Comparison of ENCODE assay signal across 1 cellular context in the genomic region with DNA sequence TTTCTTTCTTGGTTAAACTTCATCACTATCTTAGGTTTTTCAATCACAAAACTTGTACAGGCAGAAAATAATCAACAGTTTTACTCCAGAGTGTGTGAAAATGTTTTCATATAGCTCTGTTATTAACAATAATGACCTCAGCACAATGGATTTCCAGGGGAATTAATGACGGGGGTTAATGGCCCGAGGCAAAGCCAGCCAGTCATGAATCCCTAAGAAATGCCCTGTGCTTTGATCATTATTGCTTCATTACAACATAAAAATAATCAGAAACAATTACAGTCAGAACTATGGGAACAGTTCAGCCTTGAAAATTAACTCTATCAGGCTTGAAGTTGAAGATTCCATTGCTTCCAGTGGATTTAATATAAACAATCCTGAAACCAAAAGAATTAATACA.
TF ChIP-seq lines count a peak whose summit lies in the region.

No MANE protein-coding gene starts in this region.

TF ChIP-seq in H1, 55 proteins besides CTCF, POLR2A, EP300 and RAD21 (continued from another document):
- TF ChIP-seq, protein P1, sequence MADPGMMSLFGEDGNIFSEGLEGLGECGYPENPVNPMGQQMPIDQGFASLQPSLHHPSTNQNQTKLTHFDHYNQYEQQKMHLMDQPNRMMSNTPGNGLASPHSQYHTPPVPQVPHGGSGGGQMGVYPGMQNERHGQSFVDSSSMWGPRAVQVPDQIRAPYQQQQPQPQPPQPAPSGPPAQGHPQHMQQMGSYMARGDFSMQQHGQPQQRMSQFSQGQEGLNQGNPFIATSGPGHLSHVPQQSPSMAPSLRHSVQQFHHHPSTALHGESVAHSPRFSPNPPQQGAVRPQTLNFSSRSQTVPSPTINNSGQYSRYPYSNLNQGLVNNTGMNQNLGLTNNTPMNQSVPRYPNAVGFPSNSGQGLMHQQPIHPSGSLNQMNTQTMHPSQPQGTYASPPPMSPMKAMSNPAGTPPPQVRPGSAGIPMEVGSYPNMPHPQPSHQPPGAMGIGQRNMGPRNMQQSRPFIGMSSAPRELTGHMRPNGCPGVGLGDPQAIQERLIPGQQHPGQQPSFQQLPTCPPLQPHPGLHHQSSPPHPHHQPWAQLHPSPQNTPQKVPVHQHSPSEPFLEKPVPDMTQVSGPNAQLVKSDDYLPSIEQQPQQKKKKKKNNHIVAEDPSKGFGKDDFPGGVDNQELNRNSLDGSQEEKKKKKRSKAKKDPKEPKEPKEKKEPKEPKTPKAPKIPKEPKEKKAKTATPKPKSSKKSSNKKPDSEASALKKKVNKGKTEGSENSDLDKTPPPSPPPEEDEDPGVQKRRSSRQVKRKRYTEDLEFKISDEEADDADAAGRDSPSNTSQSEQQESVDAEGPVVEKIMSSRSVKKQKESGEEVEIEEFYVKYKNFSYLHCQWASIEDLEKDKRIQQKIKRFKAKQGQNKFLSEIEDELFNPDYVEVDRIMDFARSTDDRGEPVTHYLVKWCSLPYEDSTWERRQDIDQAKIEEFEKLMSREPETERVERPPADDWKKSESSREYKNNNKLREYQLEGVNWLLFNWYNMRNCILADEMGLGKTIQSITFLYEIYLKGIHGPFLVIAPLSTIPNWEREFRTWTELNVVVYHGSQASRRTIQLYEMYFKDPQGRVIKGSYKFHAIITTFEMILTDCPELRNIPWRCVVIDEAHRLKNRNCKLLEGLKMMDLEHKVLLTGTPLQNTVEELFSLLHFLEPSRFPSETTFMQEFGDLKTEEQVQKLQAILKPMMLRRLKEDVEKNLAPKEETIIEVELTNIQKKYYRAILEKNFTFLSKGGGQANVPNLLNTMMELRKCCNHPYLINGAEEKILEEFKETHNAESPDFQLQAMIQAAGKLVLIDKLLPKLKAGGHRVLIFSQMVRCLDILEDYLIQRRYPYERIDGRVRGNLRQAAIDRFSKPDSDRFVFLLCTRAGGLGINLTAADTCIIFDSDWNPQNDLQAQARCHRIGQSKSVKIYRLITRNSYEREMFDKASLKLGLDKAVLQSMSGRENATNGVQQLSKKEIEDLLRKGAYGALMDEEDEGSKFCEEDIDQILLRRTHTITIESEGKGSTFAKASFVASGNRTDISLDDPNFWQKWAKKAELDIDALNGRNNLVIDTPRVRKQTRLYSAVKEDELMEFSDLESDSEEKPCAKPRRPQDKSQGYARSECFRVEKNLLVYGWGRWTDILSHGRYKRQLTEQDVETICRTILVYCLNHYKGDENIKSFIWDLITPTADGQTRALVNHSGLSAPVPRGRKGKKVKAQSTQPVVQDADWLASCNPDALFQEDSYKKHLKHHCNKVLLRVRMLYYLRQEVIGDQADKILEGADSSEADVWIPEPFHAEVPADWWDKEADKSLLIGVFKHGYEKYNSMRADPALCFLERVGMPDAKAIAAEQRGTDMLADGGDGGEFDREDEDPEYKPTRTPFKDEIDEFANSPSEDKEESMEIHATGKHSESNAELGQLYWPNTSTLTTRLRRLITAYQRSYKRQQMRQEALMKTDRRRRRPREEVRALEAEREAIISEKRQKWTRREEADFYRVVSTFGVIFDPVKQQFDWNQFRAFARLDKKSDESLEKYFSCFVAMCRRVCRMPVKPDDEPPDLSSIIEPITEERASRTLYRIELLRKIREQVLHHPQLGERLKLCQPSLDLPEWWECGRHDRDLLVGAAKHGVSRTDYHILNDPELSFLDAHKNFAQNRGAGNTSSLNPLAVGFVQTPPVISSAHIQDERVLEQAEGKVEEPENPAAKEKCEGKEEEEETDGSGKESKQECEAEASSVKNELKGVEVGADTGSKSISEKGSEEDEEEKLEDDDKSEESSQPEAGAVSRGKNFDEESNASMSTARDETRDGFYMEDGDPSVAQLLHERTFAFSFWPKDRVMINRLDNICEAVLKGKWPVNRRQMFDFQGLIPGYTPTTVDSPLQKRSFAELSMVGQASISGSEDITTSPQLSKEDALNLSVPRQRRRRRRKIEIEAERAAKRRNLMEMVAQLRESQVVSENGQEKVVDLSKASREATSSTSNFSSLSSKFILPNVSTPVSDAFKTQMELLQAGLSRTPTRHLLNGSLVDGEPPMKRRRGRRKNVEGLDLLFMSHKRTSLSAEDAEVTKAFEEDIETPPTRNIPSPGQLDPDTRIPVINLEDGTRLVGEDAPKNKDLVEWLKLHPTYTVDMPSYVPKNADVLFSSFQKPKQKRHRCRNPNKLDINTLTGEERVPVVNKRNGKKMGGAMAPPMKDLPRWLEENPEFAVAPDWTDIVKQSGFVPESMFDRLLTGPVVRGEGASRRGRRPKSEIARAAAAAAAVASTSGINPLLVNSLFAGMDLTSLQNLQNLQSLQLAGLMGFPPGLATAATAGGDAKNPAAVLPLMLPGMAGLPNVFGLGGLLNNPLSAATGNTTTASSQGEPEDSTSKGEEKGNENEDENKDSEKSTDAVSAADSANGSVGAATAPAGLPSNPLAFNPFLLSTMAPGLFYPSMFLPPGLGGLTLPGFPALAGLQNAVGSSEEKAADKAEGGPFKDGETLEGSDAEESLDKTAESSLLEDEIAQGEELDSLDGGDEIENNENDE (IDR thresholded peaks at IDR 0.05; ENCODE audit: insufficient replicate concordance, low read length): no peak
- TF ChIP-seq RXRA (IDR thresholded peaks at IDR 0.05; ENCODE audit: insufficient read depth, low read depth, low read length) (no peak), SAP30 (IDR thresholded peaks at IDR 0.05; ENCODE audit: insufficient read depth, insufficient replicate concordance, low read length) (no peak)
TF ChIP-seq in H1: peak in this region for 0.
